Comparison of ENCODE assay signal across 15 cellular contexts in genomic region chr10:131077031-131077430, GRCh38.
DNase-seq lines count a peak whose midpoint lies in the region; ATAC-seq, FAIRE-seq and TF ChIP-seq lines count a peak whose summit lies in the region.
"Had no signal": no experiment of that assay in that cellular context is flagged by ENCODE, and none has a peak within 500 bp of the region (broad histone marks: within the 10 kb centered on the region; RNA-seq: fewer than 3 reads in every experiment).

No MANE protein-coding gene starts in this region.

- H2BK5ac ChIP-seq in H1 (ENCODE audit: low read depth, low read length): no peak overlapping the region
- no peak overlapping the region for H2BK5ac ChIP-seq in neuronal stem cell (ENCODE audit: low read length)

- TF ChIP-seq RAD21 in H1 (IDR thresholded peaks at IDR 0.05 in 1 of 2, conservative IDR thresholded peaks at IDR 0.05 in 1 of 2; ENCODE audit: low read depth in 2 of 2, low read length in 2 of 2): no peak

- no peak for FAIRE-seq in H1 (lab: Jason Lieb, UNC)
- FAIRE-seq: D721Med, G401.6, GM12891, GM18507 had no signal

- H3K79me1 ChIP-seq in H1 (ENCODE audit: low read depth, low read length) (peaks cover 5% of the 10 kb centered on the region; the same call in 1 of the 2 replicates), neuronal stem cell (ENCODE audit: low read depth, low read length) (peaks cover 2% of the 10 kb centered on the region)

- H2AFZ ChIP-seq in H1 (ENCODE audit: low read length): no peak overlapping the region
- H2AFZ ChIP-seq in neuronal stem cell (ENCODE audit: low read length): no peak overlapping the region

- H3K18ac ChIP-seq in H1 (ENCODE audit: extremely low read depth, low read length) (no peak overlapping the region), neuronal stem cell (ENCODE audit: low read length) (peak overlapping the region; percentile 20)

- H2BK15ac ChIP-seq in H1 (ENCODE audit: low read length) (no peak overlapping the region), neuronal stem cell (ENCODE audit: low read length) (peak overlapping the region; percentile 50)

- H4K8ac ChIP-seq in H1 (ENCODE audit: extremely low read depth, insufficient read depth, low read length) (peak overlapping the region; percentile 57; the same call in 1 of the 2 replicates), neuronal stem cell (ENCODE audit: low read depth, low read length) (no peak overlapping the region)

- ATAC-seq in GM18502 (IDR thresholded peaks at IDR 0.05; ENCODE audit: poor library complexity, unreplicated experiment): no peak

- H3K9ac ChIP-seq in H1 (replicated peaks in 1 of 4; ENCODE audit: extremely low read depth in 1 of 4, low read depth in 3 of 4, low read length in 3 of 4): no peak overlapping the region
- no peak overlapping the region for H3K9ac ChIP-seq in neuronal stem cell (ENCODE audit: low read depth, low read length, poor library complexity)

- no peak overlapping the region for H4K5ac ChIP-seq in H1 (ENCODE audit: insufficient read length, low read depth, low read length)

- H3K23me2 ChIP-seq in H1 (ENCODE audit: low read depth, low read length): peaks cover 6% of the 10 kb centered on the region

- H3K27me3 ChIP-seq in H7 (ENCODE audit: control insufficient read depth, insufficient read depth, low read length): no peaks in the 10 kb centered on the region
- no peaks in the 10 kb centered on the region for H3K27me3 ChIP-seq in H1 (replicated peaks in 1 of 4; ENCODE audit: control insufficient read depth in 3 of 4, extremely low read depth in 1 of 4, insufficient read depth in 3 of 4, low read length in 3 of 4)
- H3K27me3 ChIP-seq in neuronal stem cell (ENCODE audit: control insufficient read depth in 3 of 3, insufficient read depth in 3 of 3, low read depth in 1 of 3, low read length in 3 of 3): no peaks in the 10 kb centered on the region
- H3K27me3 ChIP-seq in sigmoid colon: no peaks in the 10 kb centered on the region

- H3K27ac ChIP-seq in H1 (ENCODE audit: low read depth, low read length) (no peak overlapping the region), neuronal stem cell (replicated peaks; ENCODE audit: low read length) (no peak overlapping the region), sigmoid colon (no peak overlapping the region)
- H3K27ac ChIP-seq: HL-60 had no signal

- H2AK5ac ChIP-seq in H1 (ENCODE audit: low read depth, low read length) (no peak overlapping the region), neuronal stem cell (ENCODE audit: low read depth, low read length) (no peak overlapping the region)

- CTCF ChIA-PET in H1 (lab: Charles Lee; ENCODE audit: partially characterized antibody): interaction anchor here (0.9 to 2.3 kb wide), 4 partner anchors 8 to 866 kb away, joined by 3 to 10 read pairs (median 4); no protein-coding TSS in a partner anchor

- intact Hi-C loops in sigmoid colon (cut with DNase I): no loop called here

- H3K23ac ChIP-seq in H1 (ENCODE audit: insufficient read length) (no peak overlapping the region), neuronal stem cell (ENCODE audit: low read depth, low read length, poor library complexity) (peak overlapping the region; percentile 37)

- H3K4me1 ChIP-seq in H1 (replicated peaks in 1 of 4; ENCODE audit: control insufficient read depth in 3 of 4, insufficient read depth in 4 of 4, low read length in 3 of 4): no peaks in the 10 kb centered on the region; a peak in 2 of 7 replicates
- H3K4me1 ChIP-seq in neuronal stem cell (ENCODE audit: control insufficient read depth in 2 of 2, insufficient read depth in 1 of 2, low read depth in 1 of 2, low read length in 2 of 2): peaks cover 0 to 6% of the 10 kb centered on the region in 2 donors
- H3K4me1 ChIP-seq in sigmoid colon: no peaks in the 10 kb centered on the region
- H3K4me1 ChIP-seq: Caco-2 had no signal

- H2BK20ac ChIP-seq in H1 (ENCODE audit: low read length): no peak overlapping the region

- H3K14ac ChIP-seq in H1 (ENCODE audit: insufficient read length) (no peak overlapping the region), neuronal stem cell (ENCODE audit: low read length) (no peak overlapping the region)

- H2BK120ac ChIP-seq in H1 (replicated peaks; ENCODE audit: low read depth, low read length) (no peak overlapping the region), neuronal stem cell (ENCODE audit: low read depth, low read length) (no peak overlapping the region)

- H3K79me2 ChIP-seq in H1 (ENCODE audit: control insufficient read depth in 1 of 2, insufficient read depth in 2 of 2, low read length in 2 of 2): no peaks in the 10 kb centered on the region

- H3K36me3 ChIP-seq in H7 (replicated peaks; ENCODE audit: control insufficient read depth, insufficient read depth, low read length) (no peaks in the 10 kb centered on the region), H1 (ENCODE audit: control insufficient read depth in 2 of 4, insufficient read depth in 4 of 4, low read length in 3 of 4) (no peaks in the 10 kb centered on the region; a peak in 1 of 8 replicates), neuronal stem cell (replicated peaks in 1 of 2; ENCODE audit: control insufficient read depth in 2 of 2, insufficient read depth in 2 of 2, low read length in 2 of 2) (no peaks in the 10 kb centered on the region), sigmoid colon (no peaks in the 10 kb centered on the region)

- H3K56ac ChIP-seq in H1 (replicated peaks; ENCODE audit: insufficient read length, low read depth, low read length): no peak overlapping the region

- POLR2A ChIA-PET in H1 (lab: Charles Lee; ENCODE audit: partially characterized antibody): no interaction called here

- H3K4me2 ChIP-seq in H1 (ENCODE audit: insufficient read depth in 1 of 2, low read depth in 2 of 2, low read length in 2 of 2) (no peak overlapping the region), neuronal stem cell (ENCODE audit: insufficient read depth, low read length, poor library complexity, severe bottlenecking) (no peak overlapping the region)

- H3K9me3 ChIP-seq in H1 (ENCODE audit: insufficient read depth in 2 of 2, low read depth in 1 of 2, low read length in 1 of 2) (no peaks in the 10 kb centered on the region), neuronal stem cell (replicated peaks in 1 of 2; ENCODE audit: control insufficient read depth in 2 of 2, insufficient read depth in 1 of 2, low read depth in 1 of 2, low read length in 2 of 2) (no peaks in the 10 kb centered on the region), sigmoid colon (no peaks in the 10 kb centered on the region)
- H3K9me3 ChIP-seq: Caco-2 had no signal

- TF ChIP-seq POLR2A in H1 (IDR thresholded peaks at IDR 0.05; ENCODE audit: control extremely low read depth in 1 of 2, low read depth in 2 of 2, low read length in 2 of 2) (no peak), sigmoid colon (IDR thresholded peaks at IDR 0.05) (no peak)

- H4K20me1 ChIP-seq in H1 (replicated peaks in 1 of 2; ENCODE audit: control insufficient read depth in 1 of 2, insufficient read depth in 2 of 2, low read length in 2 of 2): peaks cover 0 to 4% of the 10 kb centered on the region in 2 experiments

- TF ChIP-seq CTCF in H1 (IDR thresholded peaks at IDR 0.05; ENCODE audit: control extremely low read depth in 1 of 3, insufficient read depth in 1 of 3, low read depth in 1 of 3, low read length in 3 of 3): no peak
- TF ChIP-seq CTCF in sigmoid colon (IDR thresholded peaks at IDR 0.05): no peak

- H3K4me3 ChIP-seq in H7 (ENCODE audit: insufficient read depth, low read depth, low read length) (no peak overlapping the region), H1 (ENCODE audit: extremely low read depth in 1 of 4, insufficient read depth in 2 of 4, low read depth in 3 of 4, low read length in 4 of 4) (no peak overlapping the region), neuronal stem cell (ENCODE audit: low read length in 2 of 2) (no peak overlapping the region), sigmoid colon (no peak overlapping the region)

- 93% methylated on average over 6 of the region's 6 CpGs; no CpG with 5 or more reads in 1 of the 2 experiments for WGBS in H1 (ENCODE audit: extremely low coverage in 1 of 2, insufficient coverage in 1 of 2, insufficient read length in 1 of 2, insufficient replicate concordance in 2 of 2, low coverage in 1 of 2, low lambda C conversion rate in 2 of 2, missing lambda C conversion rate in 1 of 2), 2 experiments
- WGBS in neuronal stem cell (ENCODE audit: extremely low coverage in 2 of 2, insufficient read length in 2 of 2, insufficient replicate concordance in 1 of 2), 2 donors: no CpG with 5 or more reads among the region's 6 CpGs
- WGBS in sigmoid colon, 2 donors: 85 to 91% methylated on average over 6 of the region's 6 CpGs

- TF ChIP-seq EP300 in H1 (IDR thresholded peaks at IDR 0.05; ENCODE audit: borderline replicate concordance in 1 of 2, low read depth in 2 of 2, low read length in 2 of 2) (no peak), sigmoid colon (IDR thresholded peaks at IDR 0.05) (no peak)

- no peak overlapping the region for H4K91ac ChIP-seq in H1 (replicated peaks; ENCODE audit: insufficient read length, low read length)
- no peak overlapping the region for H4K91ac ChIP-seq in neuronal stem cell (ENCODE audit: low read depth, low read length, poor library complexity)

- H3K4ac ChIP-seq in H1 (replicated peaks; ENCODE audit: insufficient read length, low read depth, low read length): no peak overlapping the region
- no peak overlapping the region for H3K4ac ChIP-seq in neuronal stem cell (ENCODE audit: low read length)

- H2BK12ac ChIP-seq in H1 (ENCODE audit: low read depth, low read length) (no peak overlapping the region), neuronal stem cell (ENCODE audit: low read length) (no peak overlapping the region)

- peak; percentile 30 for DNase-seq in H7
- no peak for DNase-seq in H1 (ENCODE audit: low read depth in 1 of 2, low spot score in 2 of 2)
- no peak for DNase-seq in neuronal stem cell (ENCODE audit: low spot score)
- peak; percentile 49 for DNase-seq in sigmoid colon
- no peak for DNase-seq in UCSD-AML1 (lab: John Stamatoyannopoulos, UW; ENCODE audit: unreplicated experiment)
- DNase-seq: C1 segment of cervical spinal cord; Caco-2; CD4-positive, CD25-positive, alpha-beta regulatory T cell; HCEC 1CT had no signal

TF ChIP-seq in H1, 55 proteins besides CTCF, POLR2A, EP300 and RAD21:
- no peak for TF ChIP-seq ZNF274 (IDR thresholded peaks at IDR 0.05; ENCODE audit: borderline replicate concordance, extremely low read depth, low read length)
- no peak for TF ChIP-seq SRF (IDR thresholded peaks at IDR 0.05; ENCODE audit: low read depth, low read length)
- TF ChIP-seq TCF12 (IDR thresholded peaks at IDR 0.05; ENCODE audit: low read depth, low read length): no peak
- TF ChIP-seq CBX5 (IDR thresholded peaks at IDR 0.05; ENCODE audit: low read depth, low read length): no peak
- no peak for TF ChIP-seq JUND (IDR thresholded peaks at IDR 0.05; ENCODE audit: low read length)

Comparison
In these comparisons a context has a peak if more than half of its experiments do, and no peak if none do; other contexts are left out.
1. DNase-seq: peak in H7 (single experiment) and sigmoid colon (single experiment); none in H1 (0 of 2), neuronal stem cell (single experiment) and UCSD-AML1 (single experiment).